In genomic region chr12:122854554-122854953, GRCh38 we compare ENCODE assay signal across 13 cellular contexts.
"Had no signal": no experiment of that assay in that cellular context is flagged by ENCODE, and none has a peak within 500 bp of the region (broad histone marks: within the 10 kb centered on the region; RNA-seq: fewer than 3 reads in every experiment).

No MANE protein-coding gene starts in this region.

- H3K4me1 ChIP-seq: psoas muscle had no signal

- H3K27ac ChIP-seq: gastroesophageal sphincter, psoas muscle, right lobe of liver had no signal

- DNase-seq: effector memory CD8-positive, alpha-beta T cell; esophagus squamous epithelium; foreskin fibroblast; glutamatergic neuron; kidney; mesendoderm; naive B cell; retina; right lobe of liver; stimulated activated CD4-positive, alpha-beta T cell treated with anti-CD3 and anti-CD28 coated beads, Interleukin-4, amount 100 ng/mL, for 24 hours; trophoblast cell had no signal

- H3K27me3 ChIP-seq: esophagus squamous epithelium, gastroesophageal sphincter, right lobe of liver had no signal

- H3K9me3 ChIP-seq: esophagus squamous epithelium, gastroesophageal sphincter, psoas muscle, right lobe of liver had no signal

- H3K4me3 ChIP-seq: esophagus squamous epithelium, gastroesophageal sphincter, psoas muscle, right lobe of liver had no signal
